ENCODE assay signal across 1 cellular context in the genomic region with DNA sequence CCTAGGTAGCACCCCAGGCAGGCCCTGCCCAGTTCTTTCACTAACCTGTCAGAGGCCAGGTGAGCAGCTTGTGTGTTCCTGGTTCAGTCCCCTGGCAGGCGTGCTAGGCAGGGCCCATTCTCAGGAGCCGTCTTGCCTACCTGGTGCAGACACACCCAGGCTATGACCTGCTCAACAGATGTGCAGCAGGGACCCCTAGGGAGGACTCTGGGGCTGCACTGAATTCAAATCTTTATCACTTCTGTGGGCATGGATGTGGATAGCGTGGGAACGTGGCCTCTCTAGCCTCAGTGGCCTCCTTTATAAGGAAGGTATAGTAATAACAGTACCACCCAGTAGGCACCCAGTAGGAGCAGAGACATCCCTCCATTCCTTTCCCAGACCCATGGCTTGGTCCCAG.
TF ChIP-seq lines count a peak whose summit lies in the region.

No MANE protein-coding gene starts in this region.

TF ChIP-seq in HepG2, 621 proteins besides CTCF, POLR2A, EP300 and RAD21 (continued from another document and continues in another):
- TF ChIP-seq FOXK1 (CRISPR knock-in tag; IDR thresholded peaks at IDR 0.05; ENCODE audit: borderline replicate concordance, low read depth): no peak
- TF ChIP-seq, protein P1, sequence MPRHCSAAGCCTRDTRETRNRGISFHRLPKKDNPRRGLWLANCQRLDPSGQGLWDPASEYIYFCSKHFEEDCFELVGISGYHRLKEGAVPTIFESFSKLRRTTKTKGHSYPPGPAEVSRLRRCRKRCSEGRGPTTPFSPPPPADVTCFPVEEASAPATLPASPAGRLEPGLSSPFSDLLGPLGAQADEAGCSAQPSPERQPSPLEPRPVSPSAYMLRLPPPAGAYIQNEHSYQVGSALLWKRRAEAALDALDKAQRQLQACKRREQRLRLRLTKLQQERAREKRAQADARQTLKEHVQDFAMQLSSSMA (CRISPR knock-in tag; IDR thresholded peaks at IDR 0.05): no peak
- TF ChIP-seq ZNF674 (CRISPR knock-in tag; IDR thresholded peaks at IDR 0.05; ENCODE audit: low read depth): no peak
- no peak for TF ChIP-seq ZNF703 (CRISPR knock-in tag; IDR thresholded peaks at IDR 0.05; ENCODE audit: borderline replicate concordance)
- no peak for TF ChIP-seq RFX1 (IDR thresholded peaks at IDR 0.05)
- TF ChIP-seq, protein P2, sequence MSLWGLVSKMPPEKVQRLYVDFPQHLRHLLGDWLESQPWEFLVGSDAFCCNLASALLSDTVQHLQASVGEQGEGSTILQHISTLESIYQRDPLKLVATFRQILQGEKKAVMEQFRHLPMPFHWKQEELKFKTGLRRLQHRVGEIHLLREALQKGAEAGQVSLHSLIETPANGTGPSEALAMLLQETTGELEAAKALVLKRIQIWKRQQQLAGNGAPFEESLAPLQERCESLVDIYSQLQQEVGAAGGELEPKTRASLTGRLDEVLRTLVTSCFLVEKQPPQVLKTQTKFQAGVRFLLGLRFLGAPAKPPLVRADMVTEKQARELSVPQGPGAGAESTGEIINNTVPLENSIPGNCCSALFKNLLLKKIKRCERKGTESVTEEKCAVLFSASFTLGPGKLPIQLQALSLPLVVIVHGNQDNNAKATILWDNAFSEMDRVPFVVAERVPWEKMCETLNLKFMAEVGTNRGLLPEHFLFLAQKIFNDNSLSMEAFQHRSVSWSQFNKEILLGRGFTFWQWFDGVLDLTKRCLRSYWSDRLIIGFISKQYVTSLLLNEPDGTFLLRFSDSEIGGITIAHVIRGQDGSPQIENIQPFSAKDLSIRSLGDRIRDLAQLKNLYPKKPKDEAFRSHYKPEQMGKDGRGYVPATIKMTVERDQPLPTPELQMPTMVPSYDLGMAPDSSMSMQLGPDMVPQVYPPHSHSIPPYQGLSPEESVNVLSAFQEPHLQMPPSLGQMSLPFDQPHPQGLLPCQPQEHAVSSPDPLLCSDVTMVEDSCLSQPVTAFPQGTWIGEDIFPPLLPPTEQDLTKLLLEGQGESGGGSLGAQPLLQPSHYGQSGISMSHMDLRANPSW (CRISPR knock-in tag; IDR thresholded peaks at IDR 0.05; ENCODE audit: borderline replicate concordance): no peak
- TF ChIP-seq, protein P3, sequence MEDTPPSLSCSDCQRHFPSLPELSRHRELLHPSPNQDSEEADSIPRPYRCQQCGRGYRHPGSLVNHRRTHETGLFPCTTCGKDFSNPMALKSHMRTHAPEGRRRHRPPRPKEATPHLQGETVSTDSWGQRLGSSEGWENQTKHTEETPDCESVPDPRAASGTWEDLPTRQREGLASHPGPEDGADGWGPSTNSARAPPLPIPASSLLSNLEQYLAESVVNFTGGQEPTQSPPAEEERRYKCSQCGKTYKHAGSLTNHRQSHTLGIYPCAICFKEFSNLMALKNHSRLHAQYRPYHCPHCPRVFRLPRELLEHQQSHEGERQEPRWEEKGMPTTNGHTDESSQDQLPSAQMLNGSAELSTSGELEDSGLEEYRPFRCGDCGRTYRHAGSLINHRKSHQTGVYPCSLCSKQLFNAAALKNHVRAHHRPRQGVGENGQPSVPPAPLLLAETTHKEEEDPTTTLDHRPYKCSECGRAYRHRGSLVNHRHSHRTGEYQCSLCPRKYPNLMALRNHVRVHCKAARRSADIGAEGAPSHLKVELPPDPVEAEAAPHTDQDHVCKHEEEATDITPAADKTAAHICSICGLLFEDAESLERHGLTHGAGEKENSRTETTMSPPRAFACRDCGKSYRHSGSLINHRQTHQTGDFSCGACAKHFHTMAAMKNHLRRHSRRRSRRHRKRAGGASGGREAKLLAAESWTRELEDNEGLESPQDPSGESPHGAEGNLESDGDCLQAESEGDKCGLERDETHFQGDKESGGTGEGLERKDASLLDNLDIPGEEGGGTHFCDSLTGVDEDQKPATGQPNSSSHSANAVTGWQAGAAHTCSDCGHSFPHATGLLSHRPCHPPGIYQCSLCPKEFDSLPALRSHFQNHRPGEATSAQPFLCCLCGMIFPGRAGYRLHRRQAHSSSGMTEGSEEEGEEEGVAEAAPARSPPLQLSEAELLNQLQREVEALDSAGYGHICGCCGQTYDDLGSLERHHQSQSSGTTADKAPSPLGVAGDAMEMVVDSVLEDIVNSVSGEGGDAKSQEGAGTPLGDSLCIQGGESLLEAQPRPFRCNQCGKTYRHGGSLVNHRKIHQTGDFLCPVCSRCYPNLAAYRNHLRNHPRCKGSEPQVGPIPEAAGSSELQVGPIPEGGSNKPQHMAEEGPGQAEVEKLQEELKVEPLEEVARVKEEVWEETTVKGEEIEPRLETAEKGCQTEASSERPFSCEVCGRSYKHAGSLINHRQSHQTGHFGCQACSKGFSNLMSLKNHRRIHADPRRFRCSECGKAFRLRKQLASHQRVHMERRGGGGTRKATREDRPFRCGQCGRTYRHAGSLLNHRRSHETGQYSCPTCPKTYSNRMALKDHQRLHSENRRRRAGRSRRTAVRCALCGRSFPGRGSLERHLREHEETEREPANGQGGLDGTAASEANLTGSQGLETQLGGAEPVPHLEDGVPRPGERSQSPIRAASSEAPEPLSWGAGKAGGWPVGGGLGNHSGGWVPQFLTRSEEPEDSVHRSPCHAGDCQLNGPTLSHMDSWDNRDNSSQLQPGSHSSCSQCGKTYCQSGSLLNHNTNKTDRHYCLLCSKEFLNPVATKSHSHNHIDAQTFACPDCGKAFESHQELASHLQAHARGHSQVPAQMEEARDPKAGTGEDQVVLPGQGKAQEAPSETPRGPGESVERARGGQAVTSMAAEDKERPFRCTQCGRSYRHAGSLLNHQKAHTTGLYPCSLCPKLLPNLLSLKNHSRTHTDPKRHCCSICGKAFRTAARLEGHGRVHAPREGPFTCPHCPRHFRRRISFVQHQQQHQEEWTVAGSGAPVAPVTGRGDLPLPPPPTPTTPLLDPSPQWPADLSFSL (CRISPR knock-in tag; IDR thresholded peaks at IDR 0.05): no peak
- TF ChIP-seq ZNF678 (CRISPR knock-in tag; IDR thresholded peaks at IDR 0.05): no peak
- TF ChIP-seq, protein P4, sequence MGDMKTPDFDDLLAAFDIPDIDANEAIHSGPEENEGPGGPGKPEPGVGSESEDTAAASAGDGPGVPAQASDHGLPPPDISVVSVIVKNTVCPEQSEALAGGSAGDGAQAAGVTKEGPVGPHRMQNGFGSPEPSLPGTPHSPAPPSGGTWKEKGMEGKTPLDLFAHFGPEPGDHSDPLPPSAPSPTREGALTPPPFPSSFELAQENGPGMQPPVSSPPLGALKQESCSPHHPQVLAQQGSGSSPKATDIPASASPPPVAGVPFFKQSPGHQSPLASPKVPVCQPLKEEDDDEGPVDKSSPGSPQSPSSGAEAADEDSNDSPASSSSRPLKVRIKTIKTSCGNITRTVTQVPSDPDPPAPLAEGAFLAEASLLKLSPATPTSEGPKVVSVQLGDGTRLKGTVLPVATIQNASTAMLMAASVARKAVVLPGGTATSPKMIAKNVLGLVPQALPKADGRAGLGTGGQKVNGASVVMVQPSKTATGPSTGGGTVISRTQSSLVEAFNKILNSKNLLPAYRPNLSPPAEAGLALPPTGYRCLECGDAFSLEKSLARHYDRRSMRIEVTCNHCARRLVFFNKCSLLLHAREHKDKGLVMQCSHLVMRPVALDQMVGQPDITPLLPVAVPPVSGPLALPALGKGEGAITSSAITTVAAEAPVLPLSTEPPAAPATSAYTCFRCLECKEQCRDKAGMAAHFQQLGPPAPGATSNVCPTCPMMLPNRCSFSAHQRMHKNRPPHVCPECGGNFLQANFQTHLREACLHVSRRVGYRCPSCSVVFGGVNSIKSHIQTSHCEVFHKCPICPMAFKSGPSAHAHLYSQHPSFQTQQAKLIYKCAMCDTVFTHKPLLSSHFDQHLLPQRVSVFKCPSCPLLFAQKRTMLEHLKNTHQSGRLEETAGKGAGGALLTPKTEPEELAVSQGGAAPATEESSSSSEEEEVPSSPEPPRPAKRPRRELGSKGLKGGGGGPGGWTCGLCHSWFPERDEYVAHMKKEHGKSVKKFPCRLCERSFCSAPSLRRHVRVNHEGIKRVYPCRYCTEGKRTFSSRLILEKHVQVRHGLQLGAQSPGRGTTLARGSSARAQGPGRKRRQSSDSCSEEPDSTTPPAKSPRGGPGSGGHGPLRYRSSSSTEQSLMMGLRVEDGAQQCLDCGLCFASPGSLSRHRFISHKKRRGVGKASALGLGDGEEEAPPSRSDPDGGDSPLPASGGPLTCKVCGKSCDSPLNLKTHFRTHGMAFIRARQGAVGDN (CRISPR knock-in tag; IDR thresholded peaks at IDR 0.05): no peak; the same call in 1 of the 2 replicates
- TF ChIP-seq, protein P5, sequence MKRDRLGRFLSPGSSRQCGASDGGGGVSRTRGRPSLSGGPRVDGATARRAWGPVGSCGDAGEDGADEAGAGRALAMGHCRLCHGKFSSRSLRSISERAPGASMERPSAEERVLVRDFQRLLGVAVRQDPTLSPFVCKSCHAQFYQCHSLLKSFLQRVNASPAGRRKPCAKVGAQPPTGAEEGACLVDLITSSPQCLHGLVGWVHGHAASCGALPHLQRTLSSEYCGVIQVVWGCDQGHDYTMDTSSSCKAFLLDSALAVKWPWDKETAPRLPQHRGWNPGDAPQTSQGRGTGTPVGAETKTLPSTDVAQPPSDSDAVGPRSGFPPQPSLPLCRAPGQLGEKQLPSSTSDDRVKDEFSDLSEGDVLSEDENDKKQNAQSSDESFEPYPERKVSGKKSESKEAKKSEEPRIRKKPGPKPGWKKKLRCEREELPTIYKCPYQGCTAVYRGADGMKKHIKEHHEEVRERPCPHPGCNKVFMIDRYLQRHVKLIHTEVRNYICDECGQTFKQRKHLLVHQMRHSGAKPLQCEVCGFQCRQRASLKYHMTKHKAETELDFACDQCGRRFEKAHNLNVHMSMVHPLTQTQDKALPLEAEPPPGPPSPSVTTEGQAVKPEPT (CRISPR knock-in tag; IDR thresholded peaks at IDR 0.05; ENCODE audit: low read depth): 0 out of 2 replicates have a peak, but pooled peaks have one; percentile 9
- 0 out of 2 replicates have a peak, but pooled peaks have one; percentile 10 for TF ChIP-seq NFKB2 (CRISPR knock-in tag; IDR thresholded peaks at IDR 0.05; ENCODE audit: borderline replicate concordance)
- TF ChIP-seq, protein P6, sequence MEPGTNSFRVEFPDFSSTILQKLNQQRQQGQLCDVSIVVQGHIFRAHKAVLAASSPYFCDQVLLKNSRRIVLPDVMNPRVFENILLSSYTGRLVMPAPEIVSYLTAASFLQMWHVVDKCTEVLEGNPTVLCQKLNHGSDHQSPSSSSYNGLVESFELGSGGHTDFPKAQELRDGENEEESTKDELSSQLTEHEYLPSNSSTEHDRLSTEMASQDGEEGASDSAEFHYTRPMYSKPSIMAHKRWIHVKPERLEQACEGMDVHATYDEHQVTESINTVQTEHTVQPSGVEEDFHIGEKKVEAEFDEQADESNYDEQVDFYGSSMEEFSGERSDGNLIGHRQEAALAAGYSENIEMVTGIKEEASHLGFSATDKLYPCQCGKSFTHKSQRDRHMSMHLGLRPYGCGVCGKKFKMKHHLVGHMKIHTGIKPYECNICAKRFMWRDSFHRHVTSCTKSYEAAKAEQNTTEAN (CRISPR knock-in tag; conservative IDR thresholded peaks at IDR 0.05): no peak
- TF ChIP-seq KDM4B (CRISPR knock-in tag; IDR thresholded peaks at IDR 0.05): no peak
- no peak for TF ChIP-seq SPEN (CRISPR knock-in tag; IDR thresholded peaks at IDR 0.05; ENCODE audit: low read depth)
- TF ChIP-seq, protein P7, sequence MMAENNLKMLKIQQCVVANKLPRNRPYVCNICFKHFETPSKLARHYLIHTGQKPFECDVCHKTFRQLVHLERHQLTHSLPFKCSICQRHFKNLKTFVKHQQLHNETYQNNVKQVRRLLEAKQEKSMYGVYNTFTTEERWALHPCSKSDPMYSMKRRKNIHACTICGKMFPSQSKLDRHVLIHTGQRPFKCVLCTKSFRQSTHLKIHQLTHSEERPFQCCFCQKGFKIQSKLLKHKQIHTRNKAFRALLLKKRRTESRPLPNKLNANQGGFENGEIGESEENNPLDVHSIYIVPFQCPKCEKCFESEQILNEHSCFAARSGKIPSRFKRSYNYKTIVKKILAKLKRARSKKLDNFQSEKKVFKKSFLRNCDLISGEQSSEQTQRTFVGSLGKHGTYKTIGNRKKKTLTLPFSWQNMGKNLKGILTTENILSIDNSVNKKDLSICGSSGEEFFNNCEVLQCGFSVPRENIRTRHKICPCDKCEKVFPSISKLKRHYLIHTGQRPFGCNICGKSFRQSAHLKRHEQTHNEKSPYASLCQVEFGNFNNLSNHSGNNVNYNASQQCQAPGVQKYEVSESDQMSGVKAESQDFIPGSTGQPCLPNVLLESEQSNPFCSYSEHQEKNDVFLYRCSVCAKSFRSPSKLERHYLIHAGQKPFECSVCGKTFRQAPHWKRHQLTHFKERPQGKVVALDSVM (CRISPR knock-in tag; IDR thresholded peaks at IDR 0.05): no peak
- TF ChIP-seq, protein P8, sequence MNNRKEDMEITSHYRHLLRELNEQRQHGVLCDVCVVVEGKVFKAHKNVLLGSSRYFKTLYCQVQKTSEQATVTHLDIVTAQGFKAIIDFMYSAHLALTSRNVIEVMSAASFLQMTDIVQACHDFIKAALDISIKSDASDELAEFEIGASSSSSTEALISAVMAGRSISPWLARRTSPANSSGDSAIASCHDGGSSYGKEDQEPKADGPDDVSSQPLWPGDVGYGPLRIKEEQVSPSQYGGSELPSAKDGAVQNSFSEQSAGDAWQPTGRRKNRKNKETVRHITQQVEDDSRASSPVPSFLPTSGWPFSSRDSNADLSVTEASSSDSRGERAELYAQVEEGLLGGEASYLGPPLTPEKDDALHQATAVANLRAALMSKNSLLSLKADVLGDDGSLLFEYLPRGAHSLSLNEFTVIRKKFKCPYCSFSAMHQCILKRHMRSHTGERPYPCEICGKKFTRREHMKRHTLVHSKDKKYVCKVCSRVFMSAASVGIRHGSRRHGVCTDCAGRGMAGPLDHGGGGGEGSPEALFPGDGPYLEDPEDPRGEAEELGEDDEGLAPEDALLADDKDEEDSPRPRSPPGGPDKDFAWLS (CRISPR knock-in tag; IDR thresholded peaks at IDR 0.05; ENCODE audit: borderline replicate concordance): no peak
- TF ChIP-seq, protein P9, sequence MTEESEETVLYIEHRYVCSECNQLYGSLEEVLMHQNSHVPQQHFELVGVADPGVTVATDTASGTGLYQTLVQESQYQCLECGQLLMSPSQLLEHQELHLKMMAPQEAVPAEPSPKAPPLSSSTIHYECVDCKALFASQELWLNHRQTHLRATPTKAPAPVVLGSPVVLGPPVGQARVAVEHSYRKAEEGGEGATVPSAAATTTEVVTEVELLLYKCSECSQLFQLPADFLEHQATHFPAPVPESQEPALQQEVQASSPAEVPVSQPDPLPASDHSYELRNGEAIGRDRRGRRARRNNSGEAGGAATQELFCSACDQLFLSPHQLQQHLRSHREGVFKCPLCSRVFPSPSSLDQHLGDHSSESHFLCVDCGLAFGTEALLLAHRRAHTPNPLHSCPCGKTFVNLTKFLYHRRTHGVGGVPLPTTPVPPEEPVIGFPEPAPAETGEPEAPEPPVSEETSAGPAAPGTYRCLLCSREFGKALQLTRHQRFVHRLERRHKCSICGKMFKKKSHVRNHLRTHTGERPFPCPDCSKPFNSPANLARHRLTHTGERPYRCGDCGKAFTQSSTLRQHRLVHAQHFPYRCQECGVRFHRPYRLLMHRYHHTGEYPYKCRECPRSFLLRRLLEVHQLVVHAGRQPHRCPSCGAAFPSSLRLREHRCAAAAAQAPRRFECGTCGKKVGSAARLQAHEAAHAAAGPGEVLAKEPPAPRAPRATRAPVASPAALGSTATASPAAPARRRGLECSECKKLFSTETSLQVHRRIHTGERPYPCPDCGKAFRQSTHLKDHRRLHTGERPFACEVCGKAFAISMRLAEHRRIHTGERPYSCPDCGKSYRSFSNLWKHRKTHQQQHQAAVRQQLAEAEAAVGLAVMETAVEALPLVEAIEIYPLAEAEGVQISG (CRISPR knock-in tag; IDR thresholded peaks at IDR 0.05): no peak
- peak; percentile 69 for TF ChIP-seq ZNF263 (CRISPR knock-in tag; IDR thresholded peaks at IDR 0.05)
- no peak for TF ChIP-seq ZNF282 (IDR thresholded peaks at IDR 0.05; ENCODE audit: partially characterized antibody)
- no peak for TF ChIP-seq JUNB (CRISPR knock-in tag; IDR thresholded peaks at IDR 0.05; ENCODE audit: borderline replicate concordance)
- TF ChIP-seq ZNF33A (CRISPR knock-in tag; IDR thresholded peaks at IDR 0.05; ENCODE audit: borderline replicate concordance): no peak
